34 cellular contexts compared by ENCODE assay signal in genomic region chr11:116548286-116548685, GRCh38.
"Had no signal": no experiment of that assay in that cellular context is flagged by ENCODE, and none has a peak within 500 bp of the region (broad histone marks: within the 10 kb centered on the region; RNA-seq: fewer than 3 reads in every experiment).

No MANE protein-coding gene starts in this region.

- DNase-seq: activated B cell treated with CpG ODN at 0.5 μM for 24 hours; activated CD4-positive, alpha-beta memory T cell treated with anti-CD3 and anti-CD28 coated beads for 36 hours; activated CD4-positive, alpha-beta T cell treated with anti-CD3 and anti-CD28 coated beads for 4 hours; activated CD4-positive, alpha-beta T cell treated with anti-CD3 and anti-CD28 coated beads, Interleukin-2, amount 10 ng/mL, durations not matched to agents 24 days and 14 days; activated CD4-positive, alpha-beta T cell treated with anti-CD3 and anti-CD28 coated beads, Interleukin-2, amount 50 U/mL, for 1 hour; activated CD4-positive, alpha-beta T cell treated with anti-CD3 and anti-CD28 coated beads, Interleukin-2, amount 50 U/mL, for 4 hours; activated CD4-positive, CD25-positive, alpha-beta regulatory T cell treated with anti-CD3 and anti-CD28 coated beads, Interleukin-2, amount 50 U/mL, for 72 hours; activated CD8-positive, alpha-beta memory T cell treated with anti-CD3 and anti-CD28 coated beads, Interleukin-2, amount 50 U/mL, for 4 hours; activated CD8-positive, alpha-beta T cell treated with anti-CD3 and anti-CD28 coated beads for 36 hours; activated effector memory CD4-positive, alpha-beta T cell treated with anti-CD3 and anti-CD28 coated beads, Interleukin-2, amount 50 U/mL, for 16 hours; activated gamma-delta T cell treated with Interleukin-2 at 50 U/mL for 16 hours; activated naive CD4-positive, alpha-beta T cell; activated naive CD4-positive, alpha-beta T cell treated with anti-CD3 and anti-CD28 coated beads for 36 hours; activated naive CD4-positive, alpha-beta T cell treated with anti-CD3 and anti-CD28 coated beads, Interleukin-2, amount 50 U/mL, for 16 hours; activated naive CD8-positive, alpha-beta T cell treated with anti-CD3 and anti-CD28 coated beads for 36 hours; activated T-cell treated with anti-CD3 and anti-CD28 coated beads for 4 hours; activated T-cell treated with anti-CD3 and anti-CD28 coated beads, Interleukin-2, amount 50 U/mL, for 1 hour; activated T-cell treated with anti-CD3 and anti-CD28 coated beads, Interleukin-2, amount 50 U/mL, for 4 hours; activated T-cell treated with anti-CD3 and anti-CD28 coated beads, Interleukin-2, amount 50 U/mL, for 72 hours; adrenal gland; amniotic stem cell; body of pancreas; central memory CD4-positive, alpha-beta T cell; SW 1271; T-helper 1 cell; T-helper 2 cell; T-helper 9 cell had no signal

- H3K36me3 Mint-ChIP-seq: activated CD4-positive, alpha-beta memory T cell treated with anti-CD3 and anti-CD28 coated beads for 36 hours; activated naive CD4-positive, alpha-beta T cell treated with anti-CD3 and anti-CD28 coated beads, Interleukin-2, amount 50 U/mL, for 72 hours; activated naive CD8-positive, alpha-beta T cell treated with anti-CD3 and anti-CD28 coated beads for 36 hours had no signal

- H3K4me1 Mint-ChIP-seq: activated B cell treated with CpG ODN at 0.5 μM for 24 hours; activated CD4-positive, alpha-beta T cell treated with anti-CD3 and anti-CD28 coated beads, Interleukin-2, amount 10 ng/mL, durations not matched to agents 24 days and 14 days; activated naive CD8-positive, alpha-beta T cell treated with anti-CD3 and anti-CD28 coated beads for 36 hours; activated T-helper 17 cell treated with anti-CD3 and anti-CD28 coated beads, Interleukin-2, amount 50 U/mL, for 72 hours had no signal

- H3K27me3 ChIP-seq: adrenal gland, body of pancreas had no signal

- H3K9me3 ChIP-seq: adrenal gland had no signal

- H3K4me3 Mint-ChIP-seq: activated B cell treated with CpG ODN at 0.5 μM for 24 hours; activated CD4-positive, alpha-beta memory T cell treated with anti-CD3 and anti-CD28 coated beads for 36 hours; activated CD4-positive, alpha-beta T cell treated with anti-CD3 and anti-CD28 coated beads, Interleukin-2, amount 10 ng/mL, durations not matched to agents 24 days and 14 days; activated CD8-positive, alpha-beta T cell treated with anti-CD3 and anti-CD28 coated beads for 36 hours; activated naive CD4-positive, alpha-beta T cell treated with anti-CD3 and anti-CD28 coated beads for 36 hours; activated naive CD8-positive, alpha-beta T cell treated with anti-CD3 and anti-CD28 coated beads for 36 hours; activated T-cell treated with anti-CD3 and anti-CD28 coated beads, Interleukin-2, amount 50 U/mL, for 4 hours; activated T-cell treated with anti-CD3 and anti-CD28 coated beads, Interleukin-2, amount 50 U/mL, for 72 hours; activated T-helper 1 cell treated with anti-CD3 and anti-CD28 coated beads, Interleukin-12 subunit alpha, Interleukin-12 subunit beta, Interleukin-2, Interleukin-4 antibody, amounts not matched to agents 30 ng/mL and 10 ng/mL and 1 ng/mL, durations not matched to agents 14 hours and 24 hours and 36 hours; activated T-helper 17 cell treated with anti-CD3 and anti-CD28 coated beads, Interleukin-2, amount 50 U/mL, for 72 hours; T-helper 1 cell treated with Interleukin-12 subunit alpha and Interleukin-12 subunit beta and Interleukin-4 antibody, amounts not matched to agents 30 μg/mL and 1 μg/mL, for 36 hours; T-helper 2 cell treated with Interferon-gamma antibody and Interleukin-4, amounts not matched to agents 5 μg/mL and 100 μg/mL, for 36 hours had no signal

- H3K9me3 Mint-ChIP-seq: activated B cell treated with CpG ODN at 0.5 μM for 24 hours; activated CD4-positive, alpha-beta memory T cell treated with anti-CD3 and anti-CD28 coated beads for 36 hours; activated CD4-positive, alpha-beta T cell treated with anti-CD3 and anti-CD28 coated beads, Interleukin-2, amount 10 ng/mL, durations not matched to agents 24 days and 14 days; activated CD8-positive, alpha-beta T cell treated with anti-CD3 and anti-CD28 coated beads for 36 hours; activated naive CD4-positive, alpha-beta T cell treated with anti-CD3 and anti-CD28 coated beads for 36 hours; activated T-cell treated with anti-CD3 and anti-CD28 coated beads, Interleukin-2, amount 50 U/mL, for 4 hours; activated T-helper 1 cell treated with anti-CD3 and anti-CD28 coated beads, Interleukin-12 subunit alpha, Interleukin-12 subunit beta, Interleukin-2, Interleukin-4 antibody, amounts not matched to agents 30 ng/mL and 10 ng/mL and 1 ng/mL, durations not matched to agents 14 hours and 24 hours and 36 hours; T-helper 1 cell treated with Interleukin-12 subunit alpha and Interleukin-12 subunit beta and Interleukin-4 antibody, amounts not matched to agents 30 μg/mL and 1 μg/mL, for 36 hours; T-helper 2 cell treated with Interferon-gamma antibody and Interleukin-4, amounts not matched to agents 5 μg/mL and 100 μg/mL, for 36 hours had no signal

- H3K4me3 ChIP-seq: adrenal gland, body of pancreas, cardiac muscle cell had no signal

- H3K27ac Mint-ChIP-seq: activated B cell treated with CpG ODN at 0.5 μM for 24 hours; activated CD4-positive, alpha-beta memory T cell treated with anti-CD3 and anti-CD28 coated beads for 36 hours; activated CD4-positive, alpha-beta T cell treated with anti-CD3 and anti-CD28 coated beads, Interleukin-2, amount 10 ng/mL, durations not matched to agents 24 days and 14 days; activated CD8-positive, alpha-beta T cell treated with anti-CD3 and anti-CD28 coated beads for 36 hours; activated naive CD4-positive, alpha-beta T cell treated with anti-CD3 and anti-CD28 coated beads for 36 hours; activated naive CD4-positive, alpha-beta T cell treated with anti-CD3 and anti-CD28 coated beads, Interleukin-2, amount 50 U/mL, for 72 hours; activated naive CD8-positive, alpha-beta T cell treated with anti-CD3 and anti-CD28 coated beads for 36 hours; activated T-cell treated with anti-CD3 and anti-CD28 coated beads, Interleukin-2, amount 50 U/mL, for 72 hours; activated T-helper 17 cell treated with anti-CD3 and anti-CD28 coated beads, Interleukin-2, amount 50 U/mL, for 72 hours; T-helper 1 cell treated with Interleukin-12 subunit alpha and Interleukin-12 subunit beta and Interleukin-4 antibody, amounts not matched to agents 30 μg/mL and 1 μg/mL, for 36 hours; T-helper 2 cell treated with Interferon-gamma antibody and Interleukin-4, amounts not matched to agents 5 μg/mL and 100 μg/mL, for 36 hours had no signal

- H3K36me3 ChIP-seq: adrenal gland, cardiac muscle cell had no signal

- H3K27ac ChIP-seq: adrenal gland, body of pancreas, cardiac muscle cell, VCaP had no signal

- H3K4me1 ChIP-seq: adrenal gland, body of pancreas had no signal
